ENCODE assay signal across 5 cellular contexts in the genomic region with DNA sequence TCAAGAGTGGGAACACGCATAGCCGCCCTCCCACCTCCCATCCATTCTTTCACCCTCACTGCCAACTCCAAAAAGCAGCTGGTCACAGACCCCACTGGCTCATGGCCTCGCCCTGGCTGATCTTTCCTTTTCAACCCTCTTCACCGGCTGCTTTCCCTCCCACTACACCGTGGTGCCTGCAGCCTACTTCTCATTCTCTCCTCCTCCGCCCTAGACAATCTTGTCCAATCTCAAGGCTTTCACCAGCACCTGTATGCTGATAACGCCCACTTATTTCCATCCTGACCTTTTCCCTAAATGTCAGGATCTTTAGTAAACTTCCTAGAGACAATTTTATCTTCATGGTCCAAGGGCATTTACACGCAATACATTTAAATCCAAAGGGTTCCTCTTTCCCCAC. TPM values are rescaled to one million over a fixed set of nuclear protein-coding genes. Genes with fewer than 3 reads are reported as not detected.
DNase-seq lines count a peak whose midpoint lies in the region; ATAC-seq and TF ChIP-seq lines count a peak whose summit lies in the region.
"Not testable (repeated sequence)": the region's sequence is repeated elsewhere in the genome, so short reads cannot be mapped to it uniquely, and the experiment has no call there.
"Had no signal": no experiment of that assay in that cellular context is flagged by ENCODE, and none has a peak within 500 bp of the region (broad histone marks: within the 10 kb centered on the region; RNA-seq: fewer than 3 reads in every experiment).

No MANE protein-coding gene starts in this region.

- H3K9me3 Mint-ChIP-seq in activated naive CD8-positive, alpha-beta T cell treated with anti-CD3 and anti-CD28 coated beads, Interleukin-2, amount 50 U/mL, for 24 hours; osteocyte (ENCODE audit: unreplicated experiment); stimulated activated naive B cell treated with anti-CD40 and anti-IgM and Interleukin-4, amounts not matched to agents 10 μg/mL and 1 μg/mL and 100 μg/mL, for 72 hours: not testable (repeated sequence)

- not testable (repeated sequence) for H3K4me1 Mint-ChIP-seq in activated naive CD8-positive, alpha-beta T cell treated with anti-CD3 and anti-CD28 coated beads, Interleukin-2, amount 50 U/mL, for 24 hours; osteocyte (ENCODE audit: unreplicated experiment)
- H3K4me1 Mint-ChIP-seq in stimulated activated naive B cell treated with anti-CD40 and anti-IgM and Interleukin-4, amounts not matched to agents 10 μg/mL and 1 μg/mL and 100 μg/mL, for 72 hours, result peaks cover 9 to 11% of the 10 kb centered on the region in 2 donors

- not testable (repeated sequence) for H3K4me3 Mint-ChIP-seq in activated naive CD8-positive, alpha-beta T cell treated with anti-CD3 and anti-CD28 coated beads, Interleukin-2, amount 50 U/mL, for 24 hours; osteocyte (ENCODE audit: unreplicated experiment)
- peak overlapping the region in 1 of 2 donors; percentile 21 for H3K4me3 Mint-ChIP-seq in stimulated activated naive B cell treated with anti-CD40 and anti-IgM and Interleukin-4, amounts not matched to agents 10 μg/mL and 1 μg/mL and 100 μg/mL, for 72 hours

- not testable (repeated sequence) for H3K36me3 Mint-ChIP-seq in activated naive CD8-positive, alpha-beta T cell treated with anti-CD3 and anti-CD28 coated beads, Interleukin-2, amount 50 U/mL, for 24 hours (ENCODE audit: low read depth); osteocyte (ENCODE audit: unreplicated experiment)
- H3K36me3 Mint-ChIP-seq in stimulated activated naive B cell treated with anti-CD40 and anti-IgM and Interleukin-4, amounts not matched to agents 10 μg/mL and 1 μg/mL and 100 μg/mL, for 72 hours, result peaks cover 9 to 12% of the 10 kb centered on the region in 2 donors

- ATAC-seq in activated naive CD8-positive, alpha-beta T cell treated with anti-CD3 and anti-CD28 coated beads, Interleukin-2, amount 50 U/mL, for 24 hours, result peak; percentile 52
- ATAC-seq in stimulated activated naive B cell treated with anti-CD40 and anti-IgM and Interleukin-4, amounts not matched to agents 10 μg/mL and 1 μg/mL and 100 μg/mL, for 72 hours (replicated peaks), result peak; percentile 46 to 72

- not testable (repeated sequence) for H3K27me3 Mint-ChIP-seq in activated naive CD8-positive, alpha-beta T cell treated with anti-CD3 and anti-CD28 coated beads, Interleukin-2, amount 50 U/mL, for 24 hours; osteocyte (ENCODE audit: unreplicated experiment); stimulated activated naive B cell treated with anti-CD40 and anti-IgM and Interleukin-4, amounts not matched to agents 10 μg/mL and 1 μg/mL and 100 μg/mL, for 72 hours

- not testable (repeated sequence) for TF ChIP-seq CTCF in osteocyte (IDR thresholded peaks at IDR 0.05)

- H3K27ac Mint-ChIP-seq in activated naive CD8-positive, alpha-beta T cell treated with anti-CD3 and anti-CD28 coated beads, Interleukin-2, amount 50 U/mL, for 24 hours, result not testable (repeated sequence)
- peak overlapping the region; percentile 10 for H3K27ac Mint-ChIP-seq in osteocyte (ENCODE audit: unreplicated experiment)
- peak overlapping the region; percentile 44 for H3K27ac Mint-ChIP-seq in stimulated activated naive B cell treated with anti-CD40 and anti-IgM and Interleukin-4, amounts not matched to agents 10 μg/mL and 1 μg/mL and 100 μg/mL, for 72 hours

- not testable (repeated sequence) for DNase-seq in activated naive CD8-positive, alpha-beta T cell treated with anti-CD3 and anti-CD28 coated beads, Interleukin-2, amount 50 U/mL, for 24 hours; osteocyte (ENCODE audit: extremely low spot score, unreplicated experiment); stimulated activated naive B cell treated with anti-CD40 and anti-IgM and Interleukin-4, amounts not matched to agents 10 μg/mL and 1 μg/mL and 100 μg/mL, for 72 hours

RNA-seq across cellular contexts. Expression of a gene that starts 50.6 kb away (rescaled TPM):
- 239 and 248 TPM in 2 replicates for total RNA-seq in osteocyte
- total RNA-seq: A673, Calu3 had no signal
